2 cellular contexts compared by ENCODE assay signal in the genomic region with DNA sequence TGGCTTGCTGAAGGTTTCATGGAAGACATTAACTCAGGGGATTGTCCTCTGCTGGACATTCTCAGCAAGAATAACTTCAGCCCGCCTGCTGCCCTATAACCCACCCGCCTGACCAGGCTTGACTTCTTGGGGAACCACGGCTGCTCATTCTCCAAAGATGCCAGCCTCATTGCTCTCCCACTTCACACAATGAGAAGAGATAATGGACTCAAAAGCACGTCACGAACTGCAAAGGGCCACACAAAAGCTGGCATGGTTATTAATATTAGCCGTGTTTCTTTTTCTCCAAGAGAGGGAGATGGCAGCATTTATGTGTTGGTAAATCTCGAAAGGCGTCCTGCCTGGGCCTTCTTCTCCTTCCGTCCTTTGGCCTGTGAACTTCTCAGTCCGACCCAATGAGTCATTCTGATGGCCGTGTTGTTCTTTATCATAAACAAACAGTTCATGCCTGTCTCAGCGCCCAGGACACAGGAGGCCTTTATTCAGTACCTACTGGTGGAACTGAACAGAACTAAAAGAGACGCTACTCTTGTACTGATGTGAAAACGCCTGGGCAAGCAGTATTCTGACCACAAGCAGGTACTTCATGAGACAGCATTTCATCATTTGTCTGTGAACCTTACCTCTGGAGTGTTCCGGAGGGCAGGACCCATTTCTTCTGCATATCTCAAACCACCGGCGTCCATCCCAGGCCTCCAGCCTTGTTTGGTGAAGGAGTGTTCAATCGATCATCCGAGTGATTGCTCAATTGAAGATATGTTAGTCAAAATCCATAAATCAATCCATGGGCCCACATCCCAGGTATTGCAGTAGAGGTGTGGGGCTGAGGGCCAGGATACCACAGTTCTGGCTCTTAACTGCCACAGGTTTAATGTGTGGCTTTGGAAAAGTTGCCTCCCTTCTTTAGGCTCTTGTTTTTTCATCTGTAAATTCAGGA.
TF ChIP-seq lines count a peak whose summit lies in the region.

No MANE protein-coding gene starts in this region.

TF ChIP-seq in K562, 482 proteins besides CTCF, POLR2A, EP300 and RAD21:
- TF ChIP-seq CHD4 (IDR thresholded peaks at IDR 0.05; ENCODE audit: insufficient read depth, insufficient replicate concordance, low read depth, low read length, poor library complexity, severe bottlenecking) (no peak), JUND (IDR thresholded peaks at IDR 0.05; ENCODE audit: borderline replicate concordance, low read depth, low read length) (peak; percentile 75), JUND (tag; IDR thresholded peaks at IDR 0.05; ENCODE audit: borderline replicate concordance, low read depth, low read length) (peak; percentile 46; the same call in 1 of the 3 replicates), ZNF175 (CRISPR knock-in tag; IDR thresholded peaks at IDR 0.05; ENCODE audit: low read depth) (0 out of 2 replicates have a peak, but pooled peaks have one; percentile 27), SMARCE1 (IDR thresholded peaks at IDR 0.05) (no peak), LARP7 (IDR thresholded peaks at IDR 0.05) (no peak), ZNF584 (CRISPR knock-in tag; IDR thresholded peaks at IDR 0.05; ENCODE audit: low read depth) (no peak), CTBP1 (IDR thresholded peaks at IDR 0.05; ENCODE audit: borderline replicate concordance) (no peak), SP2 (IDR thresholded peaks at IDR 0.05; ENCODE audit: extremely low read depth, low read depth, low read length, poor library complexity, severe bottlenecking) (no peak), TSC22D4 (tag; IDR thresholded peaks at IDR 0.05) (no peak), POLR2AphosphoS2 (IDR thresholded peaks at IDR 0.05; ENCODE audit: low read length) (no peak), CBX2 (IDR thresholded peaks at IDR 0.05; ENCODE audit: insufficient read depth, low read length, poor library complexity, severe bottlenecking) (no peak), ZNF184 (CRISPR knock-in tag; IDR thresholded peaks at IDR 0.05) (no peak), ZNF766 (CRISPR knock-in tag; conservative IDR thresholded peaks at IDR 0.05) (no peak), NR2C2 (CRISPR knock-in tag; IDR thresholded peaks at IDR 0.05) (no peak), NR2C2 (tag; IDR thresholded peaks at IDR 0.05) (peak; percentile 52), MTA2 (IDR thresholded peaks at IDR 0.05; ENCODE audit: low read depth) (no peak), NR2C1 (IDR thresholded peaks at IDR 0.05) (no peak), NR2C1 (tag; IDR thresholded peaks at IDR 0.05) (peak; percentile 49; the same call in 1 of the 2 replicates), FOSL1 (tag; conservative IDR thresholded peaks at IDR 0.05) (peak; percentile 82), FOXJ2 (tag; IDR thresholded peaks at IDR 0.05) (no peak)
- TF ChIP-seq, protein P1, sequence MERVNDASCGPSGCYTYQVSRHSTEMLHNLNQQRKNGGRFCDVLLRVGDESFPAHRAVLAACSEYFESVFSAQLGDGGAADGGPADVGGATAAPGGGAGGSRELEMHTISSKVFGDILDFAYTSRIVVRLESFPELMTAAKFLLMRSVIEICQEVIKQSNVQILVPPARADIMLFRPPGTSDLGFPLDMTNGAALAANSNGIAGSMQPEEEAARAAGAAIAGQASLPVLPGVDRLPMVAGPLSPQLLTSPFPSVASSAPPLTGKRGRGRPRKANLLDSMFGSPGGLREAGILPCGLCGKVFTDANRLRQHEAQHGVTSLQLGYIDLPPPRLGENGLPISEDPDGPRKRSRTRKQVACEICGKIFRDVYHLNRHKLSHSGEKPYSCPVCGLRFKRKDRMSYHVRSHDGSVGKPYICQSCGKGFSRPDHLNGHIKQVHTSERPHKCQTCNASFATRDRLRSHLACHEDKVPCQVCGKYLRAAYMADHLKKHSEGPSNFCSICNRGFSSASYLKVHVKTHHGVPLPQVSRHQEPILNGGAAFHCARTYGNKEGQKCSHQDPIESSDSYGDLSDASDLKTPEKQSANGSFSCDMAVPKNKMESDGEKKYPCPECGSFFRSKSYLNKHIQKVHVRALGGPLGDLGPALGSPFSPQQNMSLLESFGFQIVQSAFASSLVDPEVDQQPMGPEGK (CRISPR knock-in tag; IDR thresholded peaks at IDR 0.05; ENCODE audit: borderline replicate concordance): no peak
- TF ChIP-seq, protein P2, sequence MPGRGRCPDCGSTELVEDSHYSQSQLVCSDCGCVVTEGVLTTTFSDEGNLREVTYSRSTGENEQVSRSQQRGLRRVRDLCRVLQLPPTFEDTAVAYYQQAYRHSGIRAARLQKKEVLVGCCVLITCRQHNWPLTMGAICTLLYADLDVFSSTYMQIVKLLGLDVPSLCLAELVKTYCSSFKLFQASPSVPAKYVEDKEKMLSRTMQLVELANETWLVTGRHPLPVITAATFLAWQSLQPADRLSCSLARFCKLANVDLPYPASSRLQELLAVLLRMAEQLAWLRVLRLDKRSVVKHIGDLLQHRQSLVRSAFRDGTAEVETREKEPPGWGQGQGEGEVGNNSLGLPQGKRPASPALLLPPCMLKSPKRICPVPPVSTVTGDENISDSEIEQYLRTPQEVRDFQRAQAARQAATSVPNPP (IDR thresholded peaks at IDR 0.05; ENCODE audit: borderline replicate concordance, insufficient read depth, insufficient read length): no peak
- TF ChIP-seq, protein P3, sequence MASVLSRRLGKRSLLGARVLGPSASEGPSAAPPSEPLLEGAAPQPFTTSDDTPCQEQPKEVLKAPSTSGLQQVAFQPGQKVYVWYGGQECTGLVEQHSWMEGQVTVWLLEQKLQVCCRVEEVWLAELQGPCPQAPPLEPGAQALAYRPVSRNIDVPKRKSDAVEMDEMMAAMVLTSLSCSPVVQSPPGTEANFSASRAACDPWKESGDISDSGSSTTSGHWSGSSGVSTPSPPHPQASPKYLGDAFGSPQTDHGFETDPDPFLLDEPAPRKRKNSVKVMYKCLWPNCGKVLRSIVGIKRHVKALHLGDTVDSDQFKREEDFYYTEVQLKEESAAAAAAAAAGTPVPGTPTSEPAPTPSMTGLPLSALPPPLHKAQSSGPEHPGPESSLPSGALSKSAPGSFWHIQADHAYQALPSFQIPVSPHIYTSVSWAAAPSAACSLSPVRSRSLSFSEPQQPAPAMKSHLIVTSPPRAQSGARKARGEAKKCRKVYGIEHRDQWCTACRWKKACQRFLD (CRISPR knock-in tag; IDR thresholded peaks at IDR 0.05): 0 out of 2 replicates have a peak, but pooled peaks have one; percentile 26
- TF ChIP-seq, protein P4, sequence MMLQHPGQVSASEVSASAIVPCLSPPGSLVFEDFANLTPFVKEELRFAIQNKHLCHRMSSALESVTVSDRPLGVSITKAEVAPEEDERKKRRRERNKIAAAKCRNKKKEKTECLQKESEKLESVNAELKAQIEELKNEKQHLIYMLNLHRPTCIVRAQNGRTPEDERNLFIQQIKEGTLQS (IDR thresholded peaks at IDR 0.05): peak; percentile 30; the same call in 1 of the 2 replicates
- TF ChIP-seq, protein P4 (CRISPR knock-in tag; conservative IDR thresholded peaks at IDR 0.05): no peak
- TF ChIP-seq, protein P5, sequence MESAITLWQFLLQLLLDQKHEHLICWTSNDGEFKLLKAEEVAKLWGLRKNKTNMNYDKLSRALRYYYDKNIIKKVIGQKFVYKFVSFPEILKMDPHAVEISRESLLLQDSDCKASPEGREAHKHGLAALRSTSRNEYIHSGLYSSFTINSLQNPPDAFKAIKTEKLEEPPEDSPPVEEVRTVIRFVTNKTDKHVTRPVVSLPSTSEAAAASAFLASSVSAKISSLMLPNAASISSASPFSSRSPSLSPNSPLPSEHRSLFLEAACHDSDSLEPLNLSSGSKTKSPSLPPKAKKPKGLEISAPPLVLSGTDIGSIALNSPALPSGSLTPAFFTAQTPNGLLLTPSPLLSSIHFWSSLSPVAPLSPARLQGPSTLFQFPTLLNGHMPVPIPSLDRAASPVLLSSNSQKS (CRISPR knock-in tag; IDR thresholded peaks at IDR 0.05): no peak

TF ChIP-seq in liver, 16 proteins besides CTCF, POLR2A, EP300 and RAD21:
- TF ChIP-seq TAF1 (conservative IDR thresholded peaks at IDR 0.05) (no peak), FOXA1 (IDR thresholded peaks at IDR 0.05) (no peak), NR2F2 (IDR thresholded peaks at IDR 0.05) (no peak), RXRA (IDR thresholded peaks at IDR 0.05) (peak; percentile 40 to 44), EGR1 (IDR thresholded peaks at IDR 0.05; ENCODE audit: low read depth in 2 of 2) (no peak), SP1 (IDR thresholded peaks at IDR 0.05) (peak; percentile 32), GABPA (IDR thresholded peaks at IDR 0.05 in 1 of 2, conservative IDR thresholded peaks at IDR 0.05 in 1 of 2) (no peak), HNF4G (IDR thresholded peaks at IDR 0.05) (no peak), FOXA2 (IDR thresholded peaks at IDR 0.05) (no peak), HNF4A (conservative IDR thresholded peaks at IDR 0.05) (peak; percentile 39 to 65), YY1 (IDR thresholded peaks at IDR 0.05) (peak; percentile 50), JUND (IDR thresholded peaks at IDR 0.05) (peak; percentile 93 to 94)
- TF ChIP-seq, protein P6, sequence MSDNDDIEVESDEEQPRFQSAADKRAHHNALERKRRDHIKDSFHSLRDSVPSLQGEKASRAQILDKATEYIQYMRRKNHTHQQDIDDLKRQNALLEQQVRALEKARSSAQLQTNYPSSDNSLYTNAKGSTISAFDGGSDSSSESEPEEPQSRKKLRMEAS (IDR thresholded peaks at IDR 0.05): no peak
- TF ChIP-seq, protein P4 (IDR thresholded peaks at IDR 0.05): peak; percentile 75
- TF ChIP-seq, protein P7, sequence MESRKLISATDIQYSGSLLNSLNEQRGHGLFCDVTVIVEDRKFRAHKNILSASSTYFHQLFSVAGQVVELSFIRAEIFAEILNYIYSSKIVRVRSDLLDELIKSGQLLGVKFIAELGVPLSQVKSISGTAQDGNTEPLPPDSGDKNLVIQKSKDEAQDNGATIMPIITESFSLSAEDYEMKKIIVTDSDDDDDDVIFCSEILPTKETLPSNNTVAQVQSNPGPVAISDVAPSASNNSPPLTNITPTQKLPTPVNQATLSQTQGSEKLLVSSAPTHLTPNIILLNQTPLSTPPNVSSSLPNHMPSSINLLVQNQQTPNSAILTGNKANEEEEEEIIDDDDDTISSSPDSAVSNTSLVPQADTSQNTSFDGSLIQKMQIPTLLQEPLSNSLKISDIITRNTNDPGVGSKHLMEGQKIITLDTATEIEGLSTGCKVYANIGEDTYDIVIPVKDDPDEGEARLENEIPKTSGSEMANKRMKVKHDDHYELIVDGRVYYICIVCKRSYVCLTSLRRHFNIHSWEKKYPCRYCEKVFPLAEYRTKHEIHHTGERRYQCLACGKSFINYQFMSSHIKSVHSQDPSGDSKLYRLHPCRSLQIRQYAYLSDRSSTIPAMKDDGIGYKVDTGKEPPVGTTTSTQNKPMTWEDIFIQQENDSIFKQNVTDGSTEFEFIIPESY (IDR thresholded peaks at IDR 0.05): no peak
- TF ChIP-seq, protein P8, sequence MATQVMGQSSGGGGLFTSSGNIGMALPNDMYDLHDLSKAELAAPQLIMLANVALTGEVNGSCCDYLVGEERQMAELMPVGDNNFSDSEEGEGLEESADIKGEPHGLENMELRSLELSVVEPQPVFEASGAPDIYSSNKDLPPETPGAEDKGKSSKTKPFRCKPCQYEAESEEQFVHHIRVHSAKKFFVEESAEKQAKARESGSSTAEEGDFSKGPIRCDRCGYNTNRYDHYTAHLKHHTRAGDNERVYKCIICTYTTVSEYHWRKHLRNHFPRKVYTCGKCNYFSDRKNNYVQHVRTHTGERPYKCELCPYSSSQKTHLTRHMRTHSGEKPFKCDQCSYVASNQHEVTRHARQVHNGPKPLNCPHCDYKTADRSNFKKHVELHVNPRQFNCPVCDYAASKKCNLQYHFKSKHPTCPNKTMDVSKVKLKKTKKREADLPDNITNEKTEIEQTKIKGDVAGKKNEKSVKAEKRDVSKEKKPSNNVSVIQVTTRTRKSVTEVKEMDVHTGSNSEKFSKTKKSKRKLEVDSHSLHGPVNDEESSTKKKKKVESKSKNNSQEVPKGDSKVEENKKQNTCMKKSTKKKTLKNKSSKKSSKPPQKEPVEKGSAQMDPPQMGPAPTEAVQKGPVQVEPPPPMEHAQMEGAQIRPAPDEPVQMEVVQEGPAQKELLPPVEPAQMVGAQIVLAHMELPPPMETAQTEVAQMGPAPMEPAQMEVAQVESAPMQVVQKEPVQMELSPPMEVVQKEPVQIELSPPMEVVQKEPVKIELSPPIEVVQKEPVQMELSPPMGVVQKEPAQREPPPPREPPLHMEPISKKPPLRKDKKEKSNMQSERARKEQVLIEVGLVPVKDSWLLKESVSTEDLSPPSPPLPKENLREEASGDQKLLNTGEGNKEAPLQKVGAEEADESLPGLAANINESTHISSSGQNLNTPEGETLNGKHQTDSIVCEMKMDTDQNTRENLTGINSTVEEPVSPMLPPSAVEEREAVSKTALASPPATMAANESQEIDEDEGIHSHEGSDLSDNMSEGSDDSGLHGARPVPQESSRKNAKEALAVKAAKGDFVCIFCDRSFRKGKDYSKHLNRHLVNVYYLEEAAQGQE (IDR thresholded peaks at IDR 0.05): no peak
TF ChIP-seq in liver: peak in this region for 6.
